Comparison of ENCODE assay signal across 22 cellular contexts in genomic region chr15:63344737-63345390, GRCh38. TPM values are rescaled to one million over a fixed set of nuclear protein-coding genes. Genes with fewer than 3 reads are reported as not detected.
DNase-seq lines count a peak whose midpoint lies in the region; ATAC-seq, FAIRE-seq and TF ChIP-seq lines count a peak whose summit lies in the region.
"Had no signal": no experiment of that assay in that cellular context is flagged by ENCODE, and none has a peak within 500 bp of the region (broad histone marks: within the 10 kb centered on the region; RNA-seq: fewer than 3 reads in every experiment).

No MANE protein-coding gene starts in this region.

- no peaks in the 10 kb centered on the region for H3K9me3 Mint-ChIP-seq in astrocyte (ENCODE audit: unreplicated experiment)
- no peaks in the 10 kb centered on the region for H3K9me3 Mint-ChIP-seq in natural killer cell treated with Interleukin-12 subunit alpha and Interleukin-12 subunit beta and Interleukin-15 and Interleukin-18, amount 100 ng/mL, for 72 hours

- H3K9me3 ChIP-seq in BLaER1 (no peaks in the 10 kb centered on the region), astrocyte (ENCODE audit: insufficient read depth, low read depth, low read length) (no peaks in the 10 kb centered on the region)
- H3K9me3 ChIP-seq: left ventricle myocardium inferior, right lobe of liver, SJSA1 had no signal

- FAIRE-seq in astrocyte (lab: Jason Lieb, UNC), result no peak

- H3K36me3 ChIP-seq in BLaER1 (no peaks in the 10 kb centered on the region), astrocyte (ENCODE audit: insufficient read depth, low read length) (no peaks in the 10 kb centered on the region)
- H3K36me3 ChIP-seq: left ventricle myocardium inferior, right lobe of liver, SJSA1 had no signal

- peak overlapping the region; percentile 92 for H3K27ac Mint-ChIP-seq in astrocyte (ENCODE audit: unreplicated experiment)
- H3K27ac Mint-ChIP-seq in natural killer cell treated with Interleukin-12 subunit alpha and Interleukin-12 subunit beta and Interleukin-15 and Interleukin-18, amount 100 ng/mL, for 72 hours, result no peak overlapping the region

- no peak overlapping the region for H3K9ac ChIP-seq in BLaER1
- H3K9ac ChIP-seq in astrocyte (ENCODE audit: low read length), result no peak overlapping the region

- H4K20me1 ChIP-seq in BLaER1 (no peaks in the 10 kb centered on the region), astrocyte (ENCODE audit: insufficient read depth, low read length) (no peaks in the 10 kb centered on the region)

- peak overlapping the region; percentile 48 for H3K4me2 ChIP-seq in BLaER1
- no peak overlapping the region for H3K4me2 ChIP-seq in astrocyte (ENCODE audit: low read length)

- peak; percentile 8 to 57 for ATAC-seq in natural killer cell treated with Interleukin-12 subunit alpha and Interleukin-12 subunit beta and Interleukin-15 and Interleukin-18, amount 100 ng/mL, for 72 hours
- ATAC-seq in GM18873 (IDR thresholded peaks at IDR 0.05; ENCODE audit: low FRiP score, unreplicated experiment), result no peak
- ATAC-seq: right lobe of liver had no signal

- no peak overlapping the region for H3K4me3 Mint-ChIP-seq in astrocyte (ENCODE audit: unreplicated experiment)
- H3K4me3 Mint-ChIP-seq in natural killer cell treated with Interleukin-12 subunit alpha and Interleukin-12 subunit beta and Interleukin-15 and Interleukin-18, amount 100 ng/mL, for 72 hours, result no peak overlapping the region

- H3K36me3 Mint-ChIP-seq in astrocyte (ENCODE audit: low read depth, unreplicated experiment), result no peaks in the 10 kb centered on the region
- no peaks in the 10 kb centered on the region for H3K36me3 Mint-ChIP-seq in natural killer cell treated with Interleukin-12 subunit alpha and Interleukin-12 subunit beta and Interleukin-15 and Interleukin-18, amount 100 ng/mL, for 72 hours

- TF ChIP-seq CTCF in astrocyte (IDR thresholded peaks at IDR 0.05; ENCODE audit: insufficient read depth, low read depth, low read length), result no peak

- H3K4me1 ChIP-seq in BLaER1 (peaks cover 73% of the 10 kb centered on the region), astrocyte (ENCODE audit: insufficient read depth, low read length) (peaks cover 31% of the 10 kb centered on the region)

- DNase-seq in LHCN-M2 (ENCODE audit: low read depth) (peak; percentile 22), astrocyte (ENCODE audit: low read depth) (no peak), occipital lobe (lab: John Stamatoyannopoulos, UW) (no peak), DMS53 (lab: John Stamatoyannopoulos, UW) (no peak), ACHN (no peak)
- no peak for DNase-seq in natural killer cell treated with Interleukin-12 subunit alpha and Interleukin-12 subunit beta and Interleukin-15 and Interleukin-18, amount 100 ng/mL, for 72 hours (ENCODE audit: low spot score)
- DNase-seq: activated CD4-positive, alpha-beta T cell treated with anti-CD3 and anti-CD28 coated beads for 48 hours; activated CD8-positive, alpha-beta memory T cell treated with anti-CD3 and anti-CD28 coated beads, Interleukin-2, amount 50 U/mL, for 48 hours; activated naive CD4-positive, alpha-beta T cell treated with Interleukin-2 at 50 U/mL for 16 hours; DMS153; left ventricle myocardium inferior; NCI-H1694; NCI-H446 treated with DMSO at 0.1 percent for 48 hours; nucleus accumbens; right lobe of liver; stimulated activated CD4-positive, alpha-beta T cell treated with anti-CD3 and anti-CD28 coated beads, Interleukin-2, amount 100 ng/mL, for 24 hours; T1000 had no signal

- in situ Hi-C loops in ACHN (cut with HindIII; ENCODE audit: low pct_ligation_motif_present, low pct_unique_long_range_greater_than_20kb, low sequenced_read_pairs), result no loop called here

- peaks cover 46% of the 10 kb centered on the region for H3K27me3 Mint-ChIP-seq in astrocyte (ENCODE audit: low read depth, unreplicated experiment)
- peaks cover 11 to 14% of the 10 kb centered on the region in 2 donors for H3K27me3 Mint-ChIP-seq in natural killer cell treated with Interleukin-12 subunit alpha and Interleukin-12 subunit beta and Interleukin-15 and Interleukin-18, amount 100 ng/mL, for 72 hours

- H3K27me3 ChIP-seq in BLaER1 (no peaks in the 10 kb centered on the region), astrocyte (ENCODE audit: insufficient read depth, low read length) (no peaks in the 10 kb centered on the region)
- H3K27me3 ChIP-seq: right lobe of liver, SJSA1 had no signal

- no peaks in the 10 kb centered on the region for H3K79me2 ChIP-seq in astrocyte (ENCODE audit: insufficient read depth, low read length)

- no peak overlapping the region for H3K27ac ChIP-seq in BLaER1
- no peak overlapping the region for H3K27ac ChIP-seq in astrocyte (ENCODE audit: low read depth, low read length)
- H3K27ac ChIP-seq: C4-2B, coronary artery, left ventricle myocardium inferior, right lobe of liver, SJSA1 had no signal

- no peak overlapping the region for H2AFZ ChIP-seq in astrocyte (ENCODE audit: low read depth, low read length)

- H3K4me3 ChIP-seq in BLaER1, result no peak overlapping the region
- H3K4me3 ChIP-seq in astrocyte (ENCODE audit: insufficient read depth, low read depth, low read length), result no peak overlapping the region
- H3K4me3 ChIP-seq: coronary artery, left ventricle myocardium inferior, right lobe of liver, SJSA1 had no signal

- peaks cover 30% of the 10 kb centered on the region for H3K4me1 Mint-ChIP-seq in astrocyte (ENCODE audit: low read depth, unreplicated experiment)
- H3K4me1 Mint-ChIP-seq in natural killer cell treated with Interleukin-12 subunit alpha and Interleukin-12 subunit beta and Interleukin-15 and Interleukin-18, amount 100 ng/mL, for 72 hours (ENCODE audit: low read depth in 2 of 2), result no peaks in the 10 kb centered on the region

RNA-seq across cellular contexts. Expression of gene CA12, which starts 36.8 kb away (rescaled TPM):
- 4.9 and 5.2 TPM in 2 replicates for total RNA-seq in LHCN-M2 (2014; rRNA removed)
- polyA plus RNA-seq in LHCN-M2 (2012), result 0.84 TPM
- total RNA-seq in astrocyte, result 0.54 and 0.70 TPM in 2 replicates
- total RNA-seq in natural killer cell treated with Interleukin-12 subunit alpha and Interleukin-12 subunit beta and Interleukin-15 and Interleukin-18, amount 100 ng/mL, for 72 hours, result not detected
- total RNA-seq in occipital lobe, result 8.7 TPM
